36 cellular contexts compared by ENCODE assay signal in the genomic region with DNA sequence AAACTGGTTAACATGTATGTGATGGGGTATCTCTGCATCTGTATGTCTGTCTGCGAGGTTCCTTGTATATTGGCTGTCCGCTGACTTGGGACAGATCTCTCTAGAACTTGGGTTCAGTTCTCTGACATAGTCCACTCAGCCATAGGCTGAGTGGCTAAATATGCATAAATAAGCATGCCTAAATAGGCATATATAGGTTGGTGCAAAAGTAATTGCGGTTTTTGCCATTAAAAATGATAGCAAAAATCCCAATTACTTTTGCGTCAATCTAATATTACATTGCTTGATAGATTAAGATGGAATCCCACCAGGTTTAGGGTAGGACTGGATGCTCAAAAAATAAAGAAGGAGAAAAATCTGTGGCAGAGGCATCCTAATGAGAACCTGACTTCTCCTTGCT. TPM values are rescaled to one million over a fixed set of nuclear protein-coding genes. Genes with fewer than 3 reads are reported as not detected.
"Had no signal": no experiment of that assay in that cellular context is flagged by ENCODE, and none has a peak within 500 bp of the region (broad histone marks: within the 10 kb centered on the region; RNA-seq: fewer than 3 reads in every experiment).

No MANE protein-coding gene starts in this region.

- ATAC-seq: activated CD8-positive, alpha-beta T cell treated with anti-CD3 and anti-CD28 coated beads for 36 hours; activated naive CD4-positive, alpha-beta T cell treated with anti-CD3 and anti-CD28 coated beads, Interleukin-2, amount 50 U/mL, for 72 hours; activated T-cell treated with anti-CD3 and anti-CD28 coated beads, Interleukin-2, amount 50 U/mL, for 4 hours; activated T-cell treated with anti-CD3 and anti-CD28 coated beads, Interleukin-2, amount 50 U/mL, for 72 hours; activated T-helper 17 cell treated with anti-CD3 and anti-CD28 coated beads, Interleukin-2, amount 50 U/mL, for 72 hours; body of pancreas had no signal

- H3K27ac ChIP-seq: adrenal gland, body of pancreas, brain microvascular endothelial cell, breast epithelium, VCaP had no signal

- H3K4me3 ChIP-seq: adrenal gland, body of pancreas, breast epithelium had no signal

- H3K4me1 ChIP-seq: adrenal gland, body of pancreas, breast epithelium had no signal

- FAIRE-seq: astrocyte, TTC549 had no signal

- H3K36me3 ChIP-seq: adrenal gland, brain microvascular endothelial cell, breast epithelium had no signal

- H3K9me3 ChIP-seq: adrenal gland, body of pancreas, breast epithelium had no signal

- DNase-seq: activated B cell treated with CpG ODN at 0.5 μM for 24 hours; activated CD4-positive, alpha-beta memory T cell treated with anti-CD3 and anti-CD28 coated beads for 36 hours; activated CD4-positive, alpha-beta T cell treated with anti-CD3 and anti-CD28 coated beads for 4 hours; activated CD4-positive, alpha-beta T cell treated with anti-CD3 and anti-CD28 coated beads, Interleukin-2, amount 10 ng/mL, durations not matched to agents 24 days and 14 days; activated CD4-positive, alpha-beta T cell treated with anti-CD3 and anti-CD28 coated beads, Interleukin-2, amount 50 U/mL, for 1 hour; activated CD4-positive, alpha-beta T cell treated with anti-CD3 and anti-CD28 coated beads, Interleukin-2, amount 50 U/mL, for 4 hours; activated CD4-positive, CD25-positive, alpha-beta regulatory T cell treated with anti-CD3 and anti-CD28 coated beads, Interleukin-2, amount 50 U/mL, for 72 hours; activated CD8-positive, alpha-beta memory T cell treated with anti-CD3 and anti-CD28 coated beads, Interleukin-2, amount 50 U/mL, for 4 hours; activated CD8-positive, alpha-beta T cell treated with anti-CD3 and anti-CD28 coated beads for 36 hours; activated effector memory CD4-positive, alpha-beta T cell treated with anti-CD3 and anti-CD28 coated beads, Interleukin-2, amount 50 U/mL, for 16 hours; activated gamma-delta T cell treated with Interleukin-2 at 50 U/mL for 16 hours; activated naive CD4-positive, alpha-beta T cell; activated naive CD4-positive, alpha-beta T cell treated with anti-CD3 and anti-CD28 coated beads for 36 hours; activated naive CD4-positive, alpha-beta T cell treated with anti-CD3 and anti-CD28 coated beads, Interleukin-2, amount 50 U/mL, for 16 hours; activated naive CD8-positive, alpha-beta T cell treated with anti-CD3 and anti-CD28 coated beads for 36 hours; activated T-cell treated with anti-CD3 and anti-CD28 coated beads for 4 hours; activated T-cell treated with anti-CD3 and anti-CD28 coated beads, Interleukin-2, amount 50 U/mL, for 1 hour; activated T-cell treated with anti-CD3 and anti-CD28 coated beads, Interleukin-2, amount 50 U/mL, for 4 hours; activated T-cell treated with anti-CD3 and anti-CD28 coated beads, Interleukin-2, amount 50 U/mL, for 72 hours; adrenal gland; amniotic stem cell; aorta; body of pancreas; brain microvascular endothelial cell; central memory CD4-positive, alpha-beta T cell; T-helper 1 cell; T-helper 2 cell; T-helper 9 cell had no signal

- H3K27me3 ChIP-seq: body of pancreas, brain microvascular endothelial cell had no signal

RNA-seq across cellular contexts. Expression of a gene that starts 8.8 kb away (rescaled TPM):
- total RNA-seq: activated B cell treated with CpG ODN at 0.5 μM for 24 hours; activated CD4-positive, alpha-beta memory T cell treated with anti-CD3 and anti-CD28 coated beads for 36 hours; activated CD4-positive, alpha-beta T cell treated with anti-CD3 and anti-CD28 coated beads, Interleukin-2, amount 10 ng/mL, durations not matched to agents 24 days and 14 days; activated CD8-positive, alpha-beta memory T cell treated with anti-CD3 and anti-CD28 coated beads for 36 hours; activated CD8-positive, alpha-beta T cell treated with anti-CD3 and anti-CD28 coated beads for 36 hours; activated naive CD4-positive, alpha-beta T cell treated with anti-CD3 and anti-CD28 coated beads for 36 hours; activated naive CD4-positive, alpha-beta T cell treated with anti-CD3 and anti-CD28 coated beads, Interleukin-2, amount 50 U/mL, for 72 hours; activated naive CD8-positive, alpha-beta T cell treated with anti-CD3 and anti-CD28 coated beads for 36 hours; activated T-cell treated with anti-CD3 and anti-CD28 coated beads, Interleukin-2, amount 50 U/mL, for 4 hours; activated T-cell treated with anti-CD3 and anti-CD28 coated beads, Interleukin-2, amount 50 U/mL, for 72 hours; activated T-helper 1 cell treated with anti-CD3 and anti-CD28 coated beads, Interleukin-12 subunit alpha, Interleukin-12 subunit beta, Interleukin-2, Interleukin-4 antibody, amounts not matched to agents 30 ng/mL and 10 ng/mL and 1 ng/mL, durations not matched to agents 14 hours and 24 hours and 36 hours; activated T-helper 17 cell treated with anti-CD3 and anti-CD28 coated beads, Interleukin-2, amount 50 U/mL, for 72 hours; astrocyte; body of pancreas; breast epithelium had no signal

RNA-seq across cellular contexts. Expression of a gene that starts 46.5 kb away (rescaled TPM):
- total RNA-seq: activated B cell treated with CpG ODN at 0.5 μM for 24 hours; activated CD4-positive, alpha-beta memory T cell treated with anti-CD3 and anti-CD28 coated beads for 36 hours; activated CD4-positive, alpha-beta T cell treated with anti-CD3 and anti-CD28 coated beads, Interleukin-2, amount 10 ng/mL, durations not matched to agents 24 days and 14 days; activated CD8-positive, alpha-beta memory T cell treated with anti-CD3 and anti-CD28 coated beads for 36 hours; activated CD8-positive, alpha-beta T cell treated with anti-CD3 and anti-CD28 coated beads for 36 hours; activated naive CD4-positive, alpha-beta T cell treated with anti-CD3 and anti-CD28 coated beads for 36 hours; activated naive CD4-positive, alpha-beta T cell treated with anti-CD3 and anti-CD28 coated beads, Interleukin-2, amount 50 U/mL, for 72 hours; activated naive CD8-positive, alpha-beta T cell treated with anti-CD3 and anti-CD28 coated beads for 36 hours; activated T-cell treated with anti-CD3 and anti-CD28 coated beads, Interleukin-2, amount 50 U/mL, for 4 hours; activated T-cell treated with anti-CD3 and anti-CD28 coated beads, Interleukin-2, amount 50 U/mL, for 72 hours; activated T-helper 1 cell treated with anti-CD3 and anti-CD28 coated beads, Interleukin-12 subunit alpha, Interleukin-12 subunit beta, Interleukin-2, Interleukin-4 antibody, amounts not matched to agents 30 ng/mL and 10 ng/mL and 1 ng/mL, durations not matched to agents 14 hours and 24 hours and 36 hours; activated T-helper 17 cell treated with anti-CD3 and anti-CD28 coated beads, Interleukin-2, amount 50 U/mL, for 72 hours; astrocyte had no signal
